9 cellular contexts compared by ENCODE assay signal in the genomic region with DNA sequence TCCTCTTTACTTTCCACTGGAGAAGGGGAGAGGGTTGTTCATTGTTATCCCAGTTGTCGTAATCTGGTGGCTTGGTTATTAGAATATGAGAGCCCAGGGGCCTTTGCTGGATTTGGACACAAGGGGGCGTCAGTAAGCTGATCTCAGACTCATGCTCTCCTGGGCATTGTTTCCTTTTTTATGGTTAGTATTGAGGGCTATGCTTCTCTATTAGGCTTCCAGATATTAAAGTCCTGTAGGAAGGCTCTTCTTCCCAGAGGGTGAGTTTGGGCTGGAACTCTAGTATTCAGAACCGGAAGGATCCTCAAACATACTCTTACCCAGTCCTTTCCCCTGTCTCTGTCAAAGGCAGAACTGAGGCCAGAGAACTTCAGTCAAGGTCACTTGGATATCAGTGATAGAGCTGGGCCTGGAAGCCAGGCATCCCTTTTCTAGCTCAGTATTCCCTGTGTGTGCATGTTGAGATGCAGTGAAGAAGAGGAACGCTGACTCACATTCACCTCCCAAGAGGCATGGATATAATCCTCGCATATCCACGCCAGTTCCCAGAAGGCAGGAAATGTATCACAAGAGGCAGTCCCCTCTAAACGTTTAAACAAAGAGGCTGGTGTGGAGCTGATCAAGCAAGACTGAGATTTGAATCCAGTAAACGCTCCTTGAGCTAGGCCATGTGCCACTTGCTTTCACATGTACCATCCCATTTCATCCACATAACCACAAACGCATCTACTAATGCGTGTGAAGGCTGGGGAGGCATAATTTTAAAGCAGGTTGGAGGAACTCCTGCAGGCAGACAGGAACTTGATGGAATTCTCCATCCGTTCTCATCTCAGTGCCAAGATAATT. TPM values are rescaled to one million over a fixed set of nuclear protein-coding genes. Genes with fewer than 3 reads are reported as not detected.
DNase-seq lines count a peak whose midpoint lies in the region; ATAC-seq, FAIRE-seq and TF ChIP-seq lines count a peak whose summit lies in the region.
"Had no signal": no experiment of that assay in that cellular context is flagged by ENCODE, and none has a peak within 500 bp of the region (broad histone marks: within the 10 kb centered on the region; RNA-seq: fewer than 3 reads in every experiment).

No MANE protein-coding gene starts in this region.

- CTCF ChIA-PET in mammary epithelial cell (lab: Charles Lee; ENCODE audit: low non-redundant PET): no interaction called here

- H3K9me3 ChIP-seq in mammary epithelial cell (replicated peaks; ENCODE audit: insufficient read depth, low read length) (no peaks in the 10 kb centered on the region), kidney (ENCODE audit: control insufficient read depth in 1 of 2, low read length in 2 of 2) (no peaks in the 10 kb centered on the region)
- H3K9me3 ChIP-seq: BLaER1 had no signal

- BruUV-seq in mammary epithelial cell (replicated peaks; lab: Mats Ljungman, UMichigan): no TSS peak

- H3K79me2 ChIP-seq in mammary epithelial cell (ENCODE audit: insufficient read depth, low read length): no peaks in the 10 kb centered on the region

- H2AFZ ChIP-seq in mammary epithelial cell (ENCODE audit: low read depth, low read length): no peak overlapping the region

- FAIRE-seq in kidney (lab: Jason Lieb, UNC): peak; percentile 32

- H4K20me1 ChIP-seq in mammary epithelial cell (ENCODE audit: insufficient read depth, low read length): no peaks in the 10 kb centered on the region
- H4K20me1 ChIP-seq: BLaER1 had no signal

- H3K4me3 ChIP-seq in mammary epithelial cell (replicated peaks in 1 of 3; ENCODE audit: insufficient read depth in 1 of 3, low read depth in 2 of 3, low read length in 3 of 3): no peak overlapping the region
- H3K4me3 ChIP-seq in kidney (ENCODE audit: low read length in 2 of 2): no peak overlapping the region
- H3K4me3 ChIP-seq: BLaER1 had no signal

- DNase-seq in NCI-H1092 treated with DMSO at 0.1 percent for 48 hours (lab: John Stamatoyannopoulos, UW): peak; percentile 13
- DNase-seq in NCI-H1092 (lab: John Stamatoyannopoulos, UW): no peak
- DNase-seq in NCI-H2029 treated with DMSO at 0.1 percent for 48 hours (lab: John Stamatoyannopoulos, UW): peak; percentile 83
- peak; percentile 39 for DNase-seq in UCSD-AML1 (lab: John Stamatoyannopoulos, UW; ENCODE audit: unreplicated experiment)
- DNase-seq in mammary epithelial cell: peak; percentile 31
- DNase-seq in kidney: no peak
- DNase-seq in stimulated activated CD4-positive, alpha-beta T cell treated with anti-CD3 and anti-CD28 coated beads, Interleukin-1b, Interleukin-23, amount 100 ng/mL, for 1 hour (ENCODE audit: low read depth in 2 of 2): peak; percentile 6 to 16

- ATAC-seq in GM21526 (IDR thresholded peaks at IDR 0.05; ENCODE audit: low FRiP score, unreplicated experiment): no peak

- TF ChIP-seq CTCF in mammary epithelial cell (conservative IDR thresholded peaks at IDR 0.05 in 1 of 2, IDR thresholded peaks at IDR 0.05 in 1 of 2; ENCODE audit: extremely low read depth in 1 of 2, insufficient read depth in 1 of 2, low read depth in 1 of 2, low read length in 2 of 2) (peak; percentile 87 to 89), kidney (IDR thresholded peaks at IDR 0.05; ENCODE audit: borderline replicate concordance, extremely low read depth, insufficient read depth) (peak; percentile 70)

- dilution Hi-C loops in mammary epithelial cell (cut with HindIII; ENCODE audit: low sequenced_read_pairs): no loop called here

- intact Hi-C loops in mammary epithelial cell (cut with micrococcal nuclease): loop anchor here (1.0 to 10.0 kb wide), 7 partner anchors 63 to 326 kb away; partner anchors contain the start of gene FAM222A
- intact Hi-C loops in kidney (cut with DNase I): no loop called here

- H3K4me1 ChIP-seq in mammary epithelial cell (ENCODE audit: insufficient read depth, low read length): no peaks in the 10 kb centered on the region
- H3K4me1 ChIP-seq in kidney (ENCODE audit: control insufficient read depth in 1 of 2, insufficient read depth in 1 of 2, low read depth in 1 of 2, low read length in 2 of 2): no peaks in the 10 kb centered on the region

- no peak overlapping the region for H3K4me2 ChIP-seq in mammary epithelial cell (ENCODE audit: insufficient read depth, low read depth, low read length)
- H3K4me2 ChIP-seq: BLaER1 had no signal

- no peaks in the 10 kb centered on the region for H3K27me3 ChIP-seq in mammary epithelial cell (ENCODE audit: insufficient read depth, low read length)
- H3K27me3 ChIP-seq: BLaER1 had no signal

- peaks cover 2% of the 10 kb centered on the region for H3K36me3 ChIP-seq in mammary epithelial cell (ENCODE audit: insufficient read depth, low read length)
- H3K36me3 ChIP-seq in kidney (ENCODE audit: control insufficient read depth in 1 of 2, insufficient read depth in 2 of 2, low read length in 2 of 2): peaks cover 51 to 52% of the 10 kb centered on the region in 2 donors

- in situ Hi-C loops in mammary epithelial cell (cut with MboI; ENCODE audit: low sequenced_read_pairs in 2 of 2): loop anchor here in 1 of 2 donors (5.0 kb wide), 1 partner anchor 253 kb away; no protein-coding TSS in a partner anchor

- WGBS in mammary epithelial cell (ENCODE audit: low coverage, missing lambda C conversion rate): 73% methylated on average over 10 of the region's 11 CpGs

- H3K9ac ChIP-seq in mammary epithelial cell (ENCODE audit: insufficient read depth, low read length): no peak overlapping the region
- no peak overlapping the region for H3K9ac ChIP-seq in kidney (ENCODE audit: low read length in 2 of 2)
- H3K9ac ChIP-seq: BLaER1 had no signal

- H3K27ac ChIP-seq in mammary epithelial cell (ENCODE audit: insufficient read depth, low read depth, low read length) (no peak overlapping the region), kidney (ENCODE audit: low read depth in 2 of 2, low read length in 2 of 2) (no peak overlapping the region)
- H3K27ac ChIP-seq: BLaER1 had no signal

RNA-seq across cellular contexts. Expression of gene UBE3B, which starts 41.6 kb away (rescaled TPM):
- total RNA-seq in mammary epithelial cell: 10 to 100 TPM; 31.2 to 53.7 TPM
- polyA plus RNA-seq in mammary epithelial cell: 21.5 TPM
- 103 TPM for polyA minus RNA-seq in mammary epithelial cell
- 44.3 TPM for total RNA-seq in kidney
- polyA plus RNA-seq in kidney (ENCODE audit: insufficient read depth, low read depth, low replicate concordance): 13.9 TPM

RNA-seq across cellular contexts. Expression of gene KCTD10, which starts 41.9 kb away (rescaled TPM):
- total RNA-seq in mammary epithelial cell (100 to 1,000 TPM in 1 of 2 donors, 10 to 100 TPM in 1; 71.2 to 125 TPM), kidney (72.1 TPM)
- polyA plus RNA-seq in mammary epithelial cell (72.5 TPM), kidney (ENCODE audit: insufficient read depth, low read depth, low replicate concordance) (23.6 TPM)
- polyA minus RNA-seq in mammary epithelial cell: 126 TPM

RNA-seq across cellular contexts. Expression of gene MMAB, which starts 54.3 kb away (rescaled TPM):
- total RNA-seq in mammary epithelial cell (10 to 100 TPM; 27.5 to 67.8 TPM), kidney (42.9 TPM)
- polyA plus RNA-seq in mammary epithelial cell (51.6 TPM), kidney (ENCODE audit: insufficient read depth, low read depth, low replicate concordance) (96.3 TPM)
- 40.1 TPM for polyA minus RNA-seq in mammary epithelial cell

RNA-seq across cellular contexts. Expression of gene MVK, which starts 54.6 kb away (rescaled TPM):
- 10 to 100 TPM; 26.8 to 51.5 TPM for total RNA-seq in mammary epithelial cell
- polyA plus RNA-seq in mammary epithelial cell: 43.1 TPM
- 42.0 TPM for polyA minus RNA-seq in mammary epithelial cell
- 40.0 TPM for total RNA-seq in kidney
- 48.1 TPM for polyA plus RNA-seq in kidney (ENCODE audit: insufficient read depth, low read depth, low replicate concordance)

Comparison
In these comparisons a context has a peak if more than half of its experiments do, and no peak if none do; other contexts are left out.
1. DNase-seq: peak in NCI-H1092 treated with DMSO at 0.1 percent for 48 hours (single experiment), NCI-H2029 treated with DMSO at 0.1 percent for 48 hours (single experiment), UCSD-AML1 (single experiment), mammary epithelial cell (single experiment) and stimulated activated CD4-positive, alpha-beta T cell treated with anti-CD3 and anti-CD28 coated beads, Interleukin-1b, Interleukin-23, amount 100 ng/mL, for 1 hour (2 of 2); none in NCI-H1092 (single experiment) and kidney (single experiment).